Comparison of ENCODE assay signal across 1 cellular context in the genomic region with DNA sequence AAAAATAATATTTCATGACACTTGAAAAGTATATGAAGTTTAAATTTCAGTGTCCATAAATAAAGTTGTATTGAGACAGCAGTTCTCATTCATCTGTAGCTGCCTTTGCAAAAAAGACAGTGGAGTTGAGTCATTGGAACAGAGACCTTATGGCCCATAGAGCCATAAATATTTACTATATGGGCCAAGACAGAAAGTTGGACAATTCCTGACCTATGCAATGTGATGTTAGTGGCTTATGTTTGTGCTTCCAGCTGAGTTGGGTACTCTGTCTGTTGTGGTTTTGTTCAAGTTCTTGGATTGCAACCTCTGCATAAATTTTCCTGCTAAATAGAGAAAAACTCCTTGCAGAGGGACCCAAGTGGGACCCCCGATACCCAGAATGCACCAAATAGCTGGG.
TF ChIP-seq lines count a peak whose summit lies in the region.

No MANE protein-coding gene starts in this region.

TF ChIP-seq in SK-N-SH treated with all-trans-retinoic acid at 6 μM for 48 hours, 23 proteins besides CTCF, POLR2A, EP300 and RAD21 (continued from another document):
- TF ChIP-seq, protein P1, sequence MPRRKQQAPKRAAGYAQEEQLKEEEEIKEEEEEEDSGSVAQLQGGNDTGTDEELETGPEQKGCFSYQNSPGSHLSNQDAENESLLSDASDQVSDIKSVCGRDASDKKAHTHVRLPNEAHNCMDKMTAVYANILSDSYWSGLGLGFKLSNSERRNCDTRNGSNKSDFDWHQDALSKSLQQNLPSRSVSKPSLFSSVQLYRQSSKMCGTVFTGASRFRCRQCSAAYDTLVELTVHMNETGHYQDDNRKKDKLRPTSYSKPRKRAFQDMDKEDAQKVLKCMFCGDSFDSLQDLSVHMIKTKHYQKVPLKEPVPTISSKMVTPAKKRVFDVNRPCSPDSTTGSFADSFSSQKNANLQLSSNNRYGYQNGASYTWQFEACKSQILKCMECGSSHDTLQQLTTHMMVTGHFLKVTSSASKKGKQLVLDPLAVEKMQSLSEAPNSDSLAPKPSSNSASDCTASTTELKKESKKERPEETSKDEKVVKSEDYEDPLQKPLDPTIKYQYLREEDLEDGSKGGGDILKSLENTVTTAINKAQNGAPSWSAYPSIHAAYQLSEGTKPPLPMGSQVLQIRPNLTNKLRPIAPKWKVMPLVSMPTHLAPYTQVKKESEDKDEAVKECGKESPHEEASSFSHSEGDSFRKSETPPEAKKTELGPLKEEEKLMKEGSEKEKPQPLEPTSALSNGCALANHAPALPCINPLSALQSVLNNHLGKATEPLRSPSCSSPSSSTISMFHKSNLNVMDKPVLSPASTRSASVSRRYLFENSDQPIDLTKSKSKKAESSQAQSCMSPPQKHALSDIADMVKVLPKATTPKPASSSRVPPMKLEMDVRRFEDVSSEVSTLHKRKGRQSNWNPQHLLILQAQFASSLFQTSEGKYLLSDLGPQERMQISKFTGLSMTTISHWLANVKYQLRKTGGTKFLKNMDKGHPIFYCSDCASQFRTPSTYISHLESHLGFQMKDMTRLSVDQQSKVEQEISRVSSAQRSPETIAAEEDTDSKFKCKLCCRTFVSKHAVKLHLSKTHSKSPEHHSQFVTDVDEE (CRISPR knock-in tag; IDR thresholded peaks at IDR 0.05) = no peak
- TF ChIP-seq ZC3H10 (CRISPR knock-in tag; IDR thresholded peaks at IDR 0.05) (no peak), ZNF565 (CRISPR knock-in tag; conservative IDR thresholded peaks at IDR 0.05; ENCODE audit: low read depth) (no peak), ZNF8 (CRISPR knock-in tag; IDR thresholded peaks at IDR 0.05) (no peak), ZFP30 (CRISPR knock-in tag; IDR thresholded peaks at IDR 0.05) (no peak), CSDC2 (CRISPR knock-in tag; IDR thresholded peaks at IDR 0.05) (no peak), RARB (CRISPR knock-in tag; IDR thresholded peaks at IDR 0.05) (no peak), ZNF70 (CRISPR knock-in tag; IDR thresholded peaks at IDR 0.05) (no peak), ARNTL (CRISPR knock-in tag; IDR thresholded peaks at IDR 0.05; ENCODE audit: borderline replicate concordance, low read depth) (no peak), ZFP3 (CRISPR knock-in tag; IDR thresholded peaks at IDR 0.05) (no peak)
- TF ChIP-seq, protein P2, sequence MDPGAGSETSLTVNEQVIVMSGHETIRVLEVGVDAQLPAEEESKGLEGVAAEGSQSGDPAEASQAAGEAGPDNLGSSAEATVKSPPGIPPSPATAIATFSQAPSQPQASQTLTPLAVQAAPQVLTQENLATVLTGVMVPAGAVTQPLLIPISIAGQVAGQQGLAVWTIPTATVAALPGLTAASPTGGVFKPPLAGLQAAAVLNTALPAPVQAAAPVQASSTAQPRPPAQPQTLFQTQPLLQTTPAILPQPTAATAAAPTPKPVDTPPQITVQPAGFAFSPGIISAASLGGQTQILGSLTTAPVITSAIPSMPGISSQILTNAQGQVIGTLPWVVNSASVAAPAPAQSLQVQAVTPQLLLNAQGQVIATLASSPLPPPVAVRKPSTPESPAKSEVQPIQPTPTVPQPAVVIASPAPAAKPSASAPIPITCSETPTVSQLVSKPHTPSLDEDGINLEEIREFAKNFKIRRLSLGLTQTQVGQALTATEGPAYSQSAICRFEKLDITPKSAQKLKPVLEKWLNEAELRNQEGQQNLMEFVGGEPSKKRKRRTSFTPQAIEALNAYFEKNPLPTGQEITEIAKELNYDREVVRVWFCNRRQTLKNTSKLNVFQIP (CRISPR knock-in tag; IDR thresholded peaks at IDR 0.05; ENCODE audit: borderline replicate concordance, low read depth) = no peak
